1 cellular context compared by ENCODE assay signal in genomic region chr11:118645066-118645715, GRCh38.
TF ChIP-seq lines count a peak whose summit lies in the region.

No MANE protein-coding gene starts in this region.

TF ChIP-seq in H1, 55 proteins besides CTCF, POLR2A, EP300 and RAD21:
- TF ChIP-seq KDM4A (IDR thresholded peaks at IDR 0.05; ENCODE audit: low read depth, low read length, severe bottlenecking) (no peak), CTBP2 (IDR thresholded peaks at IDR 0.05; ENCODE audit: borderline replicate concordance, insufficient read depth, insufficient read length, low read length) (no peak), GTF2F1 (IDR thresholded peaks at IDR 0.05; ENCODE audit: borderline replicate concordance, low read depth, low read length) (no peak), SP4 (IDR thresholded peaks at IDR 0.05; ENCODE audit: low read length) (no peak), RFX5 (IDR thresholded peaks at IDR 0.05; ENCODE audit: borderline replicate concordance, low read depth, low read length) (no peak), BCL11A (IDR thresholded peaks at IDR 0.05; ENCODE audit: low read depth in 2 of 2, low read length in 2 of 2) (no peak), SUZ12 (IDR thresholded peaks at IDR 0.05; ENCODE audit: low read length) (no peak), BRCA1 (IDR thresholded peaks at IDR 0.05; ENCODE audit: low read depth, low read length) (no peak), CEBPB (IDR thresholded peaks at IDR 0.05; ENCODE audit: low read depth, low read length) (no peak), PHF8 (conservative IDR thresholded peaks at IDR 0.05; ENCODE audit: low read depth, low read length) (no peak)
